Comparison of ENCODE assay signal across 13 cellular contexts in genomic region chr6:42226251-42227143, GRCh38. TPM values are rescaled to one million over a fixed set of nuclear protein-coding genes. Genes with fewer than 3 reads are reported as not detected.
DNase-seq lines count a peak whose midpoint lies in the region; ATAC-seq and TF ChIP-seq lines count a peak whose summit lies in the region.
"Had no signal": no experiment of that assay in that cellular context is flagged by ENCODE, and none has a peak within 500 bp of the region (broad histone marks: within the 10 kb centered on the region; RNA-seq: fewer than 3 reads in every experiment).

No MANE protein-coding gene starts in this region.

- H3K9ac ChIP-seq in colonic mucosa (ENCODE audit: low read depth in 2 of 2, low read length in 2 of 2): peak overlapping the region in 1 of 2 donors; percentile 73
- H3K9ac ChIP-seq in mucosa of rectum (ENCODE audit: low read depth in 1 of 2, low read length in 2 of 2): peak overlapping the region; percentile 3 to 49

- no peaks in the 10 kb centered on the region for H3K27me3 ChIP-seq in colonic mucosa
- no peaks in the 10 kb centered on the region for H3K27me3 ChIP-seq in mucosa of rectum (ENCODE audit: control insufficient read depth in 2 of 2, insufficient read depth in 2 of 2, low read length in 2 of 2)
- H3K27me3 ChIP-seq: tibial artery had no signal

- no peak for TF ChIP-seq CTCF in colonic mucosa (IDR thresholded peaks at IDR 0.05)

- H3K27ac ChIP-seq in colonic mucosa: peak overlapping the region; percentile 76
- H3K27ac ChIP-seq in mucosa of rectum (ENCODE audit: low read depth in 2 of 2, low read length in 2 of 2): peak overlapping the region; percentile 74 to 84
- H3K27ac ChIP-seq: psoas muscle, tibial artery had no signal

- H3K36me3 ChIP-seq in colonic mucosa (no peaks in the 10 kb centered on the region), mucosa of rectum (ENCODE audit: control insufficient read depth in 2 of 2, insufficient read depth in 2 of 2, low read length in 2 of 2) (peaks cover 0 to 6% of the 10 kb centered on the region in 2 donors)

- H3K9me3 ChIP-seq in colonic mucosa (no peaks in the 10 kb centered on the region), mucosa of rectum (ENCODE audit: control insufficient read depth in 2 of 2, low read length in 2 of 2) (no peaks in the 10 kb centered on the region)
- H3K9me3 ChIP-seq: psoas muscle, tibial artery had no signal

- H3K4me1 ChIP-seq in colonic mucosa (no peaks in the 10 kb centered on the region), mucosa of rectum (ENCODE audit: control insufficient read depth in 2 of 2, insufficient read depth in 2 of 2, low read length in 2 of 2) (peaks cover 14 to 29% of the 10 kb centered on the region in 2 donors)
- H3K4me1 ChIP-seq: psoas muscle, tibial artery had no signal

- intact Hi-C loops in colonic mucosa (cut with DNase I): no loop called here

- DNase-seq in COLO829 (ENCODE audit: low spot score) (peak; percentile 30), NCI-H226 (peak; percentile 49), colonic mucosa (peak; percentile 84), AML-193 (lab: John Stamatoyannopoulos, UW) (no peak), NCI-H2081 (lab: John Stamatoyannopoulos, UW) (no peak)
- DNase-seq: effector memory CD8-positive, alpha-beta T cell; GDM1; NCI-H1694; psoas muscle; tibial artery had no signal

- H3K4me3 ChIP-seq in colonic mucosa: no peak overlapping the region
- peak overlapping the region; percentile 34 to 58 for H3K4me3 ChIP-seq in mucosa of rectum (ENCODE audit: low read length in 2 of 2)
- H3K4me3 ChIP-seq: psoas muscle, tibial artery had no signal

- ATAC-seq in HG03354 (IDR thresholded peaks at IDR 0.05; ENCODE audit: poor library complexity, severe bottlenecking, unreplicated experiment) (no peak), HG03439 (IDR thresholded peaks at IDR 0.05; ENCODE audit: unreplicated experiment) (no peak)
- ATAC-seq: effector memory CD8-positive, alpha-beta T cell; psoas muscle had no signal

RNA-seq across cellular contexts. Expression of gene MRPS10, which starts 8.8 kb away (rescaled TPM):
- total RNA-seq in colonic mucosa: 10 to 100 TPM; 32.5 to 33.0 TPM

RNA-seq across cellular contexts. Expression of gene GUCA1B, which starts 31.7 kb away (rescaled TPM):
- total RNA-seq in colonic mucosa: 1 to 10 TPM in 1 of 2 donors, under 1 TPM in 1; 0.80 to 1.4 TPM

RNA-seq across cellular contexts. Expression of gene GUCA1A, which starts 53.3 kb away (rescaled TPM):
- total RNA-seq in colonic mucosa: not detected
- total RNA-seq: psoas muscle had no signal

Comparison
In these comparisons a context has a peak if more than half of its experiments do, and no peak if none do; other contexts are left out.
1. DNase-seq: peak in COLO829 (single experiment), NCI-H226 (single experiment) and colonic mucosa (single experiment); none in AML-193 (0 of 2) and NCI-H2081 (0 of 2).